Comparison of ENCODE assay signal across 1 cellular context in genomic region chr5:39364367-39364766, GRCh38.
TF ChIP-seq lines count a peak whose summit lies in the region.

Gene C9, minus strand, starts transcription at chr5:39364495. Its CDS starts 31 bp downstream, at chr5:39364464.

TF ChIP-seq in GM23338, 12 proteins besides CTCF, POLR2A, EP300 and RAD21 (continued from another document):
- TF ChIP-seq, protein P1, sequence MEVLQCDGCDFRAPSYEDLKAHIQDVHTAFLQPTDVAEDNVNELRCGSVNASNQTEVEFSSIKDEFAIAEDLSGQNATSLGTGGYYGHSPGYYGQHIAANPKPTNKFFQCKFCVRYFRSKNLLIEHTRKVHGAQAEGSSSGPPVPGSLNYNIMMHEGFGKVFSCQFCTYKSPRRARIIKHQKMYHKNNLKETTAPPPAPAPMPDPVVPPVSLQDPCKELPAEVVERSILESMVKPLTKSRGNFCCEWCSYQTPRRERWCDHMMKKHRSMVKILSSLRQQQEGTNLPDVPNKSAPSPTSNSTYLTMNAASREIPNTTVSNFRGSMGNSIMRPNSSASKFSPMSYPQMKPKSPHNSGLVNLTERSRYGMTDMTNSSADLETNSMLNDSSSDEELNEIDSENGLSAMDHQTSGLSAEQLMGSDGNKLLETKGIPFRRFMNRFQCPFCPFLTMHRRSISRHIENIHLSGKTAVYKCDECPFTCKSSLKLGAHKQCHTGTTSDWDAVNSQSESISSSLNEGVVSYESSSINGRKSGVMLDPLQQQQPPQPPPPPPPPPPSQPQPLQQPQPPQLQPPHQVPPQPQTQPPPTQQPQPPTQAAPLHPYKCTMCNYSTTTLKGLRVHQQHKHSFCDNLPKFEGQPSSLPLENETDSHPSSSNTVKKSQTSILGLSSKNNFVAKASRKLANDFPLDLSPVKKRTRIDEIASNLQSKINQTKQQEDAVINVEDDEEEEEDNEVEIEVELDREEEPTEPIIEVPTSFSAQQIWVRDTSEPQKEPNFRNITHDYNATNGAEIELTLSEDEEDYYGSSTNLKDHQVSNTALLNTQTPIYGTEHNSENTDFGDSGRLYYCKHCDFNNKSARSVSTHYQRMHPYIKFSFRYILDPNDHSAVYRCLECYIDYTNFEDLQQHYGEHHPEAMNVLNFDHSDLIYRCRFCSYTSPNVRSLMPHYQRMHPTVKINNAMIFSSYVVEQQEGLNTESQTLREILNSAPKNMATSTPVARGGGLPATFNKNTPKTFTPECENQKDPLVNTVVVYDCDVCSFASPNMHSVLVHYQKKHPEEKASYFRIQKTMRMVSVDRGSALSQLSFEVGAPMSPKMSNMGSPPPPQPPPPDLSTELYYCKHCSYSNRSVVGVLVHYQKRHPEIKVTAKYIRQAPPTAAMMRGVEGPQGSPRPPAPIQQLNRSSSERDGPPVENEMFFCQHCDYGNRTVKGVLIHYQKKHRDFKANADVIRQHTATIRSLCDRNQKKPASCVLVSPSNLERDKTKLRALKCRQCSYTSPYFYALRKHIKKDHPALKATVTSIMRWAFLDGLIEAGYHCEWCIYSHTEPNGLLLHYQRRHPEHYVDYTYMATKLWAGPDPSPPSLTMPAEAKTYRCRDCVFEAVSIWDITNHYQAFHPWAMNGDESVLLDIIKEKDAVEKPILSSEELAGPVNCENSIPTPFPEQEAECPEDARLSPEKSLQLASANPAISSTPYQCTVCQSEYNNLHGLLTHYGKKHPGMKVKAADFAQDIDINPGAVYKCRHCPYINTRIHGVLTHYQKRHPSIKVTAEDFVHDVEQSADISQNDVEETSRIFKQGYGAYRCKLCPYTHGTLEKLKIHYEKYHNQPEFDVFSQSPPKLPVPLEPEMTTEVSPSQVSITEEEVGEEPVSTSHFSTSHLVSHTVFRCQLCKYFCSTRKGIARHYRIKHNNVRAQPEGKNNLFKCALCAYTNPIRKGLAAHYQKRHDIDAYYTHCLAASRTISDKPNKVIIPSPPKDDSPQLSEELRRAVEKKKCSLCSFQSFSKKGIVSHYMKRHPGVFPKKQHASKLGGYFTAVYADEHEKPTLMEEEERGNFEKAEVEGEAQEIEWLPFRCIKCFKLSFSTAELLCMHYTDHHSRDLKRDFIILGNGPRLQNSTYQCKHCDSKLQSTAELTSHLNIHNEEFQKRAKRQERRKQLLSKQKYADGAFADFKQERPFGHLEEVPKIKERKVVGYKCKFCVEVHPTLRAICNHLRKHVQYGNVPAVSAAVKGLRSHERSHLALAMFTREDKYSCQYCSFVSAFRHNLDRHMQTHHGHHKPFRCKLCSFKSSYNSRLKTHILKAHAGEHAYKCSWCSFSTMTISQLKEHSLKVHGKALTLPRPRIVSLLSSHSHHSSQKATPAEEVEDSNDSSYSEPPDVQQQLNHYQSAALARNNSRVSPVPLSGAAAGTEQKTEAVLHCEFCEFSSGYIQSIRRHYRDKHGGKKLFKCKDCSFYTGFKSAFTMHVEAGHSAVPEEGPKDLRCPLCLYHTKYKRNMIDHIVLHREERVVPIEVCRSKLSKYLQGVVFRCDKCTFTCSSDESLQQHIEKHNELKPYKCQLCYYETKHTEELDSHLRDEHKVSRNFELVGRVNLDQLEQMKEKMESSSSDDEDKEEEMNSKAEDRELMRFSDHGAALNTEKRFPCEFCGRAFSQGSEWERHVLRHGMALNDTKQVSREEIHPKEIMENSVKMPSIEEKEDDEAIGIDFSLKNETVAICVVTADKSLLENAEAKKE (CRISPR knock-in tag; IDR thresholded peaks at IDR 0.05): no peak
- TF ChIP-seq NANOG (IDR thresholded peaks at IDR 0.05; ENCODE audit: borderline replicate concordance) (no peak), STAT1 (IDR thresholded peaks at IDR 0.05; ENCODE audit: unreplicated experiment) (no peak)
